8 cellular contexts compared by ENCODE assay signal in genomic region chr3:194632211-194632982, GRCh38. TPM values are rescaled to one million over a fixed set of nuclear protein-coding genes. Genes with fewer than 3 reads are reported as not detected.
DNase-seq lines count a peak whose midpoint lies in the region; ATAC-seq, FAIRE-seq and TF ChIP-seq lines count a peak whose summit lies in the region.

No MANE protein-coding gene starts in this region.

- peak overlapping the region; percentile 68; the same call in 1 of the 2 replicates for H3K9ac ChIP-seq in GM12878 (ENCODE audit: control insufficient read depth, insufficient read depth, low read length)

- H2AFZ ChIP-seq in GM12878 (ENCODE audit: control insufficient read depth, low read depth, low read length), result peak overlapping the region; percentile 85

- H3K79me2 ChIP-seq in GM12878 (ENCODE audit: control insufficient read depth, insufficient read depth, low read length), result no peaks in the 10 kb centered on the region

- TF ChIP-seq RAD21 in GM12878 (IDR thresholded peaks at IDR 0.05; ENCODE audit: insufficient read depth, low read depth, low read length), result no peak

- H3K4me3 ChIP-seq in LNCaP clone FGC (ENCODE audit: low read depth, low read length), result peak overlapping the region; percentile 67
- H3K4me3 ChIP-seq in GM12878, result peak overlapping the region; percentile 67

- H3K4me1 Mint-ChIP-seq in immature natural killer cell, result peaks cover 8 to 20% of the 10 kb centered on the region in 2 donors

- POLR2A ChIA-PET in GM12878 (lab: Charles Lee), result no interaction called here

- TF ChIP-seq EP300 in GM12878 (IDR thresholded peaks at IDR 0.05; ENCODE audit: borderline replicate concordance in 1 of 2, control insufficient read depth in 1 of 2, low read depth in 2 of 2, low read length in 2 of 2), result no peak

- CTCF ChIA-PET in GM12878 (lab: Yijun Ruan, JAX), result interaction anchor here (0.8 kb wide), 1 partner anchor 23 kb away, joined by 3 read pairs; no protein-coding TSS in a partner anchor

- H4K20me1 ChIP-seq in GM12878 (ENCODE audit: control insufficient read depth, insufficient read depth), result no peaks in the 10 kb centered on the region

- DNase-seq in NCI-H748 (lab: John Stamatoyannopoulos, UW; ENCODE audit: unreplicated experiment), result peak; percentile 63
- no peak for DNase-seq in NCI-H748 treated with DMSO at 0.1 percent for 48 hours (lab: John Stamatoyannopoulos, UW)
- no peak for DNase-seq in LNCaP clone FGC (ENCODE audit: low read depth)
- no peak for DNase-seq in GM12878 (ENCODE audit: low read depth, low spot score)
- DNase-seq in immature natural killer cell, result peak in 1 of 3 donors; percentile 9
- peak; percentile 26 for DNase-seq in stimulated activated naive CD8-positive, alpha-beta T cell treated with anti-CD3 and anti-CD28 coated beads, Interleukin-15, Interleukin-2, amounts not matched to agents 100 U/mL and 50 U/mL, for 24 hours
- DNase-seq in NCI-H2227 treated with DMSO at 0.1 percent for 48 hours (lab: John Stamatoyannopoulos, UW), result no peak

- SMC1A ChIA-PET in GM12878 (lab: Charles Lee; ENCODE audit: uncharacterized antibody, unreplicated experiment), result no interaction called here

- H3K36me3 ChIP-seq in GM12878 (ENCODE audit: control insufficient read depth in 2 of 2, insufficient read depth in 2 of 2, low read length in 1 of 2), result no peaks in the 10 kb centered on the region

- RAD21 ChIA-PET in GM12878 (lab: Charles Lee; ENCODE audit: unreplicated experiment), result no interaction called here

- TF ChIP-seq POLR2A in GM12878 (IDR thresholded peaks at IDR 0.05; ENCODE audit: low read depth, low read length), result no peak

- peak overlapping the region; percentile 76 to 87 (median 80) for H3K4me3 Mint-ChIP-seq in immature natural killer cell

- no peaks in the 10 kb centered on the region for H3K27me3 ChIP-seq in GM12878 (replicated peaks in 1 of 2; ENCODE audit: control insufficient read depth in 2 of 2, insufficient read depth in 2 of 2, low read length in 1 of 2)

- intact Hi-C loops in GM12878 (cut with micrococcal nuclease; ENCODE audit: unreplicated experiment), result no loop called here

- FAIRE-seq in GM12878 (lab: Jason Lieb, UNC), result peak; percentile 59

- H3K36me3 Mint-ChIP-seq in immature natural killer cell, result peaks cover 0 to 3% (median 0%) of the 10 kb centered on the region in 3 donors

- peaks cover 0 to 5% (median 2%) of the 10 kb centered on the region in 3 donors for H3K27me3 Mint-ChIP-seq in immature natural killer cell (ENCODE audit: low read depth in 3 of 3)

- no peaks in the 10 kb centered on the region; the same call in 2 of the 3 replicates for H3K9me3 ChIP-seq in GM12878 (replicated peaks; ENCODE audit: control insufficient read depth, insufficient read depth, low read length)

- TSS peak; percentile 77 for BruUV-seq in GM12878 (replicated peaks; lab: Mats Ljungman, UMichigan)

- H3K27ac Mint-ChIP-seq in immature natural killer cell, result peak overlapping the region in 2 of 6 donors; percentile 31 to 45

- H3K27ac ChIP-seq in GM12878 (ENCODE audit: control insufficient read depth, insufficient read depth), result no peak overlapping the region

- ATAC-seq in GM12878 (no peak; the same call in 2 of the 3 replicates), HG03045 (IDR thresholded peaks at IDR 0.05; ENCODE audit: unreplicated experiment) (no peak)
- ATAC-seq in stimulated activated naive CD8-positive, alpha-beta T cell treated with anti-CD3 and anti-CD28 coated beads, Interleukin-15, Interleukin-2, amounts not matched to agents 100 U/mL and 50 U/mL, for 24 hours, result peak; percentile 10

- TF ChIP-seq CTCF in LNCaP clone FGC (IDR thresholded peaks at IDR 0.05; ENCODE audit: control insufficient read depth, extremely low read depth, insufficient read depth) (no peak), GM12878 (IDR thresholded peaks at IDR 0.05 in 2 of 3, conservative IDR thresholded peaks at IDR 0.05 in 1 of 3; ENCODE audit: control insufficient read depth in 2 of 3, extremely low read depth in 1 of 3, insufficient read depth in 1 of 3, low read depth in 3 of 3, low read length in 3 of 3) (no peak)

- peak overlapping the region; percentile 98 for H3K4me2 ChIP-seq in GM12878 (ENCODE audit: control insufficient read depth, insufficient read depth)

- WGBS in GM12878 (ENCODE audit: insufficient coverage, insufficient replicate concordance, low lambda C conversion rate, missing lambda C conversion rate), result 57% methylated on average over 17 of the region's 17 CpGs

- H3K4me1 ChIP-seq in GM12878 (ENCODE audit: control insufficient read depth, insufficient read depth, low read length), result no peaks in the 10 kb centered on the region; the same call in none of the 2 replicates

- in situ Hi-C loops in GM12878 (cut with MboI), result no loop called here

- no peaks in the 10 kb centered on the region for H3K9me3 Mint-ChIP-seq in immature natural killer cell

TF ChIP-seq in GM12878, 131 proteins besides CTCF, POLR2A, EP300 and RAD21 (continues in another document):
- no peak for TF ChIP-seq TCF7 (IDR thresholded peaks at IDR 0.05; ENCODE audit: borderline replicate concordance)
- TF ChIP-seq CBX5 (IDR thresholded peaks at IDR 0.05; ENCODE audit: low read depth), result no peak
- TF ChIP-seq BMI1 (IDR thresholded peaks at IDR 0.05; ENCODE audit: borderline replicate concordance), result no peak
- TF ChIP-seq IRF4 (IDR thresholded peaks at IDR 0.05; ENCODE audit: low read depth, low read length), result no peak
- no peak for TF ChIP-seq LARP7 (IDR thresholded peaks at IDR 0.05)
- TF ChIP-seq EED (IDR thresholded peaks at IDR 0.05; ENCODE audit: low read depth), result no peak
- no peak for TF ChIP-seq STAT3 (IDR thresholded peaks at IDR 0.05; ENCODE audit: low read depth, low read length)
- no peak for TF ChIP-seq PML (IDR thresholded peaks at IDR 0.05; ENCODE audit: low read length)

RNA-seq across cellular contexts. Expression of gene TMEM44, which starts 0.8 kb away (rescaled TPM):
- total RNA-seq in GM12878 (2013; cell fraction: nucleolus; rRNA removed), result 9.1 and 10.0 TPM in 2 replicates
- total RNA-seq in GM12878 (2014; rRNA removed) (4.0 and 7.6 TPM in 2 replicates), GM12878 (2014; rRNA removed; fragmentation: Illumina TruSeq; extraction: Trizol) (2.9 and 3.1 TPM in 2 replicates), GM12878 (2021) (7.3 and 8.4 TPM in 2 replicates)
- 4.9 TPM for polyA plus RNA-seq in GM12878 (2011; ENCODE audit: low read depth)
- polyA plus RNA-seq in GM12878 (2011; rRNA removed) (0.57 and 0.69 TPM in 2 replicates), GM12878 (2014; fragmentation: Illumina TruSeq; extraction: Trizol) (2.9 and 4.9 TPM in 2 replicates), GM12878 (2014; fragmentation: Nextera tagmentation; extraction: Ambion mirVana) (1 to 10 TPM in 1 of 2 experiments, under 1 TPM in 1; 0.89 to 1.1 TPM), GM12878 (2014; rRNA removed) (7.7 and 8.3 TPM in 2 replicates), GM12878 (2016; fragmentation: Nextera tagmentation; extraction: Ambion mirVana) (1 to 10 TPM; 1.9 to 4.1 TPM), immature natural killer cell (1 to 10 TPM in 2 of 3 donors, not detected in 1; 1.4 TPM)
- polyA plus RNA-seq in GM12878 (2011; cell fraction: cytosol; rRNA removed), result 1.1 and 1.2 TPM in 2 replicates
- polyA plus RNA-seq in GM12878 (2011; cell fraction: nucleus; rRNA removed), result 5.0 and 5.2 TPM in 2 replicates
- 6.6 and 7.0 TPM in 2 replicates for polyA plus RNA-seq in GM12878 (2012)
- polyA minus RNA-seq in GM12878 (2011; rRNA and poly(A)+ RNA removed), result 0.51 and 2.2 TPM in 2 replicates
- polyA minus RNA-seq in GM12878 (2011; cell fraction: cytosol; rRNA and poly(A)+ RNA removed), result 1.3 TPM in 1 of 2 replicates, not detected in the other
- 1.1 and 1.5 TPM in 2 replicates for polyA minus RNA-seq in GM12878 (2011; cell fraction: nucleus; rRNA and poly(A)+ RNA removed)

RNA-seq across cellular contexts. Expression of gene LSG1, which starts 39.6 kb away (rescaled TPM):
- total RNA-seq in GM12878 (2013; cell fraction: nucleolus; rRNA removed), result 90.2 and 98.4 TPM in 2 replicates
- total RNA-seq in GM12878 (2014; rRNA removed) (56.1 and 59.3 TPM in 2 replicates), GM12878 (2014; rRNA removed; fragmentation: Illumina TruSeq; extraction: Trizol) (57.0 and 58.6 TPM in 2 replicates), GM12878 (2021) (29.8 and 30.0 TPM in 2 replicates)
- 29.4 TPM for polyA plus RNA-seq in GM12878 (2011; ENCODE audit: low read depth)
- polyA plus RNA-seq in GM12878 (2011; rRNA removed) (68.0 and 75.6 TPM in 2 replicates), GM12878 (2014; fragmentation: Illumina TruSeq; extraction: Trizol) (65.8 and 76.8 TPM in 2 replicates), GM12878 (2014; fragmentation: Nextera tagmentation; extraction: Ambion mirVana) (10 to 100 TPM; 14.3 to 23.5 TPM), GM12878 (2014; rRNA removed) (42.7 and 51.0 TPM in 2 replicates), GM12878 (2016; fragmentation: Nextera tagmentation; extraction: Ambion mirVana) (10 to 100 TPM; 52.9 to 55.8 TPM), immature natural killer cell (10 to 100 TPM in 2 of 3 donors, 1 to 10 TPM in 1; 3.3 to 30.7 (median 11.1) TPM)
- 47.1 and 48.5 TPM in 2 replicates for polyA plus RNA-seq in GM12878 (2011; cell fraction: cytosol; rRNA removed)
- polyA plus RNA-seq in GM12878 (2011; cell fraction: nucleus; rRNA removed), result 96.0 and 133 TPM in 2 replicates
- polyA plus RNA-seq in GM12878 (2012), result 24.1 and 28.7 TPM in 2 replicates
- 77.9 and 79.7 TPM in 2 replicates for polyA minus RNA-seq in GM12878 (2011; rRNA and poly(A)+ RNA removed)
- polyA minus RNA-seq in GM12878 (2011; cell fraction: cytosol; rRNA and poly(A)+ RNA removed), result 20.4 and 21.8 TPM in 2 replicates
- 44.2 and 51.9 TPM in 2 replicates for polyA minus RNA-seq in GM12878 (2011; cell fraction: nucleus; rRNA and poly(A)+ RNA removed)

RNA-seq across cellular contexts. Expression of gene FAM43A, which starts 53.3 kb away (rescaled TPM):
- 0.56 and 0.66 TPM in 2 replicates for total RNA-seq in GM12878 (2013; cell fraction: nucleolus; rRNA removed)
- total RNA-seq in GM12878 (2014; rRNA removed) (2.5 and 3.5 TPM in 2 replicates), GM12878 (2014; rRNA removed; fragmentation: Illumina TruSeq; extraction: Trizol) (0.88 and 0.94 TPM in 2 replicates), GM12878 (2021) (4.2 and 5.0 TPM in 2 replicates)
- 1.1 TPM for polyA plus RNA-seq in GM12878 (2011; ENCODE audit: low read depth)
- polyA plus RNA-seq in GM12878 (2011; rRNA removed) (0.92 and 1.0 TPM in 2 replicates), GM12878 (2014; fragmentation: Illumina TruSeq; extraction: Trizol) (0.41 and 1.00 TPM in 2 replicates), GM12878 (2014; fragmentation: Nextera tagmentation; extraction: Ambion mirVana) (under 1 TPM; 0.27 to 0.58 TPM), GM12878 (2014; rRNA removed) (3.7 and 4.8 TPM in 2 replicates), GM12878 (2016; fragmentation: Nextera tagmentation; extraction: Ambion mirVana) (1 to 10 TPM; 1.3 to 1.6 TPM), immature natural killer cell (10 to 100 TPM; 15.7 to 58.9 (median 28.5) TPM)
- 1.5 and 2.5 TPM in 2 replicates for polyA plus RNA-seq in GM12878 (2011; cell fraction: cytosol; rRNA removed)
- polyA plus RNA-seq in GM12878 (2011; cell fraction: nucleus; rRNA removed), result 6.0 and 6.2 TPM in 2 replicates
- polyA plus RNA-seq in GM12878 (2012), result 5.4 and 5.6 TPM in 2 replicates
- 0.37 and 0.82 TPM in 2 replicates for polyA minus RNA-seq in GM12878 (2011; rRNA and poly(A)+ RNA removed)
- polyA minus RNA-seq in GM12878 (2011; cell fraction: cytosol; rRNA and poly(A)+ RNA removed), result 1.5 and 1.7 TPM in 2 replicates
- polyA minus RNA-seq in GM12878 (2011; cell fraction: nucleus; rRNA and poly(A)+ RNA removed), result 1.9 and 4.5 TPM in 2 replicates

Comparison
In these comparisons a context has a peak if more than half of its experiments do, and no peak if none do; other contexts are left out.
1. DNase-seq: peak in NCI-H748 (single experiment) and stimulated activated naive CD8-positive, alpha-beta T cell treated with anti-CD3 and anti-CD28 coated beads, Interleukin-15, Interleukin-2, amounts not matched to agents 100 U/mL and 50 U/mL, for 24 hours (single experiment); none in NCI-H748 treated with DMSO at 0.1 percent for 48 hours (single experiment), LNCaP clone FGC (single experiment), GM12878 (single experiment) and NCI-H2227 treated with DMSO at 0.1 percent for 48 hours (single experiment).